1 cellular context compared by ENCODE assay signal in the genomic region with DNA sequence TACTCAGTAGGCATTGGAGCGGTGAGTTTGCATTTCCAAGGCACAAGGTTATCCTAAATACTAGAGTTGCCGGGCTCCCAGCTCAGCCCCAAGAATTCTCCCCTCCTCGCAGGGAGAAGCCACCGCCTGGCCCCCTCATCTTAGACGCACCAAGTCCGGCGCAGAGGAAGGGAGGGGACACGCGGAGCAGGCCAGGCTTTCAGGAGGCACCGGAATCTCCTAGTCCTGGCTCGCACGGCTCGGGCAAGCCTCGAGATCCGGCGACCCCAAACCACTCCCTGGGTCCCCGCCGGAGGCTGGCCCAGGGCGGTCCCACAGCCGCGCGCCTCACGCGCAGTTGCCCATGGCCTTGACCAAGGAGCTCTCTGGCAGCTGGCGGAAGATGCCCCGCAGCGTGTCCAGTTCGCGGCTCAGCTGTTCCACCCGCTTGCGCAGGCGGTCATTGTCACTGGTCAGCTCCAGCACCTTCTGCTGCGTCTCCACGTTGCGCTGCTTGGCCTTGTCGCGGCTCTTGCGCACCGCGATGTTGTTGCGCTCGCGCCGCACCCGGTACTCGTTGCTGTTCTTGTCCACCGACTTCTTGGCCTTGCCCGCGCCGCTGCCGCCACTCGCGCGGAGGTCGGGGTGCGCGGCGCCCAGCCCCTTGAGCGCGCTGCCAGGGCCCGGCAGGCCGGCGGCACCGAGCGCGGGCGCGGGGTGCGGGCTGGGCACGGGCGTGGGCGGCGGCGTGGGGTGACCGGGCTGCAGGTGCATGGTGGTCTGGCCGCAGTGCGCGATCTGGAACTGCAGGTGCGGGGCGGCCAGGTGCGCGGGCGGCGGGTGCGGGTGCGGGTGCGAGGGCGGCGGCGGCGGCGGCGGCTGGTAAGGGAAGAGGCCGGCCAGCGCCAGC.
TF ChIP-seq lines count a peak whose summit lies in the region.

No MANE protein-coding gene starts in this region.

TF ChIP-seq in HepG2, 621 proteins besides CTCF, POLR2A, EP300 and RAD21 (continued from another document):
- TF ChIP-seq, protein P1, sequence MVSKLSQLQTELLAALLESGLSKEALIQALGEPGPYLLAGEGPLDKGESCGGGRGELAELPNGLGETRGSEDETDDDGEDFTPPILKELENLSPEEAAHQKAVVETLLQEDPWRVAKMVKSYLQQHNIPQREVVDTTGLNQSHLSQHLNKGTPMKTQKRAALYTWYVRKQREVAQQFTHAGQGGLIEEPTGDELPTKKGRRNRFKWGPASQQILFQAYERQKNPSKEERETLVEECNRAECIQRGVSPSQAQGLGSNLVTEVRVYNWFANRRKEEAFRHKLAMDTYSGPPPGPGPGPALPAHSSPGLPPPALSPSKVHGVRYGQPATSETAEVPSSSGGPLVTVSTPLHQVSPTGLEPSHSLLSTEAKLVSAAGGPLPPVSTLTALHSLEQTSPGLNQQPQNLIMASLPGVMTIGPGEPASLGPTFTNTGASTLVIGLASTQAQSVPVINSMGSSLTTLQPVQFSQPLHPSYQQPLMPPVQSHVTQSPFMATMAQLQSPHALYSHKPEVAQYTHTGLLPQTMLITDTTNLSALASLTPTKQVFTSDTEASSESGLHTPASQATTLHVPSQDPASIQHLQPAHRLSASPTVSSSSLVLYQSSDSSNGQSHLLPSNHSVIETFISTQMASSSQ (IDR thresholded peaks at IDR 0.05; ENCODE audit: low read depth), result no peak
- TF ChIP-seq, protein P1 (CRISPR knock-in tag; IDR thresholded peaks at IDR 0.05; ENCODE audit: borderline replicate concordance), result 0 out of 2 replicates have a peak, but pooled peaks have one; percentile 33
- no peak for TF ChIP-seq ZKSCAN8 (CRISPR knock-in tag; IDR thresholded peaks at IDR 0.05; ENCODE audit: borderline replicate concordance)
- TF ChIP-seq, protein P2, sequence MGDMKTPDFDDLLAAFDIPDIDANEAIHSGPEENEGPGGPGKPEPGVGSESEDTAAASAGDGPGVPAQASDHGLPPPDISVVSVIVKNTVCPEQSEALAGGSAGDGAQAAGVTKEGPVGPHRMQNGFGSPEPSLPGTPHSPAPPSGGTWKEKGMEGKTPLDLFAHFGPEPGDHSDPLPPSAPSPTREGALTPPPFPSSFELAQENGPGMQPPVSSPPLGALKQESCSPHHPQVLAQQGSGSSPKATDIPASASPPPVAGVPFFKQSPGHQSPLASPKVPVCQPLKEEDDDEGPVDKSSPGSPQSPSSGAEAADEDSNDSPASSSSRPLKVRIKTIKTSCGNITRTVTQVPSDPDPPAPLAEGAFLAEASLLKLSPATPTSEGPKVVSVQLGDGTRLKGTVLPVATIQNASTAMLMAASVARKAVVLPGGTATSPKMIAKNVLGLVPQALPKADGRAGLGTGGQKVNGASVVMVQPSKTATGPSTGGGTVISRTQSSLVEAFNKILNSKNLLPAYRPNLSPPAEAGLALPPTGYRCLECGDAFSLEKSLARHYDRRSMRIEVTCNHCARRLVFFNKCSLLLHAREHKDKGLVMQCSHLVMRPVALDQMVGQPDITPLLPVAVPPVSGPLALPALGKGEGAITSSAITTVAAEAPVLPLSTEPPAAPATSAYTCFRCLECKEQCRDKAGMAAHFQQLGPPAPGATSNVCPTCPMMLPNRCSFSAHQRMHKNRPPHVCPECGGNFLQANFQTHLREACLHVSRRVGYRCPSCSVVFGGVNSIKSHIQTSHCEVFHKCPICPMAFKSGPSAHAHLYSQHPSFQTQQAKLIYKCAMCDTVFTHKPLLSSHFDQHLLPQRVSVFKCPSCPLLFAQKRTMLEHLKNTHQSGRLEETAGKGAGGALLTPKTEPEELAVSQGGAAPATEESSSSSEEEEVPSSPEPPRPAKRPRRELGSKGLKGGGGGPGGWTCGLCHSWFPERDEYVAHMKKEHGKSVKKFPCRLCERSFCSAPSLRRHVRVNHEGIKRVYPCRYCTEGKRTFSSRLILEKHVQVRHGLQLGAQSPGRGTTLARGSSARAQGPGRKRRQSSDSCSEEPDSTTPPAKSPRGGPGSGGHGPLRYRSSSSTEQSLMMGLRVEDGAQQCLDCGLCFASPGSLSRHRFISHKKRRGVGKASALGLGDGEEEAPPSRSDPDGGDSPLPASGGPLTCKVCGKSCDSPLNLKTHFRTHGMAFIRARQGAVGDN (CRISPR knock-in tag; IDR thresholded peaks at IDR 0.05), result peak; percentile 63
- no peak for TF ChIP-seq HOXA5 (CRISPR knock-in tag; IDR thresholded peaks at IDR 0.05)
- TF ChIP-seq ETV6 (CRISPR knock-in tag; conservative IDR thresholded peaks at IDR 0.05), result 0 out of 2 replicates have a peak, but pooled peaks have one; percentile 42
